ENCODE assay signal across 8 cellular contexts in genomic region chr16:70200063-70200462, GRCh38. TPM values are rescaled to one million over a fixed set of nuclear protein-coding genes. Genes with fewer than 3 reads are reported as not detected.
"Had no signal": no experiment of that assay in that cellular context is flagged by ENCODE, and none has a peak within 500 bp of the region (broad histone marks: within the 10 kb centered on the region; RNA-seq: fewer than 3 reads in every experiment).

No MANE protein-coding gene starts in this region.

RNA-seq across cellular contexts. Expression of gene CLEC18C, which starts 26.5 kb away (rescaled TPM):
- total RNA-seq: left ventricle myocardium inferior, left ventricle myocardium superior, mesenteric fat pad, mesothelial cell of epicardium had no signal
- polyA plus RNA-seq: immature natural killer cell; keratinocyte; mammary epithelial cell; naive thymus-derived CD4-positive, alpha-beta T cell had no signal
